21 cellular contexts compared by ENCODE assay signal in the genomic region with DNA sequence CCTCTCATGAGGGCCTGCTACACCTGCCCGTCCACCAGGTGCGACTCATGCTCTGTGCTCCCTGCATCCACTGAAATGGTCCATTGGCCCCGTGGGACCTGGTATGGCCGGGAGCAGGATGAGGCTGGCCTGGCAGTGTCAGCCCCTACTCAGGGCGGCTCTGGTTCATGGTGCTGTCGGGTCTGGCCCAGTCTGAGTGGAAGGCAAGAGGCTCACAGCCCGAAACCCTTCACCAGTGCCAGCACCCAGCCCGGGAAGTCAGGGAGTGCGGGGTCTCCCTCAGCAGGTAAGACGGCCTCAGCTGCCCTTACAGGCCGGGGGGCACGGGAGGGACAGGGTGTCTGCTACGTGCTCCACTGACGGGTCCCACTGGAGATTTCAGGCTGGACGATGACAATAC. TPM values are rescaled to one million over a fixed set of nuclear protein-coding genes. Genes with fewer than 3 reads are reported as not detected.
A peak's percentile ranks its signal among the peaks of the same experiment; 100 is the strongest.
DNase-seq lines count a peak whose midpoint lies in the region; ATAC-seq and TF ChIP-seq lines count a peak whose summit lies in the region.
"Had no signal": no experiment of that assay in that cellular context is flagged by ENCODE, and none has a peak within 500 bp of the region (broad histone marks: within the 10 kb centered on the region; RNA-seq: fewer than 3 reads in every experiment).

No MANE protein-coding gene starts in this region.

- CTCF ChIA-PET in activated CD4-positive, alpha-beta T cell treated with anti-CD3 and anti-CD28 coated beads, Interleukin-2, amount 10 ng/mL, durations not matched to agents 7 days and 5 days (lab: Charles Lee) = no interaction called here

- H3K4me3 Mint-ChIP-seq in activated CD4-positive, alpha-beta T cell treated with anti-CD3 and anti-CD28 coated beads, Interleukin-2, amount 10 ng/mL, durations not matched to agents 7 days and 5 days = no peak overlapping the region
- H3K4me3 Mint-ChIP-seq: activated CD8-positive, alpha-beta T cell treated with anti-CD3 and anti-CD28 coated beads for 36 hours; activated naive CD4-positive, alpha-beta T cell treated with anti-CD3 and anti-CD28 coated beads, Interleukin-2, amount 50 U/mL, for 24 hours; central memory CD8-positive, alpha-beta T cell; natural killer cell treated with Interleukin-12 subunit alpha and Interleukin-12 subunit beta and Interleukin-15 and Interleukin-18, amount 100 ng/mL, for 72 hours; T-cell had no signal

- H3K27me3 ChIP-seq in SJCRH30 = no peaks in the 10 kb centered on the region
- no peaks in the 10 kb centered on the region for H3K27me3 ChIP-seq in left ventricle myocardium inferior (ENCODE audit: low read depth)
- no peaks in the 10 kb centered on the region for H3K27me3 ChIP-seq in skeletal muscle tissue (ENCODE audit: control insufficient read depth in 3 of 3, insufficient read depth in 3 of 3, low read length in 3 of 3)
- H3K27me3 ChIP-seq: ascending aorta, dorsolateral prefrontal cortex, SJSA1 had no signal

- no peak overlapping the region for H3K4me3 ChIP-seq in SJCRH30
- no peak overlapping the region for H3K4me3 ChIP-seq in left ventricle myocardium inferior
- H3K4me3 ChIP-seq in skeletal muscle tissue (ENCODE audit: low read length in 3 of 3) = peak overlapping the region in 1 of 3 donors; percentile 29
- H3K4me3 ChIP-seq: ascending aorta, dorsolateral prefrontal cortex, SJSA1 had no signal

- ATAC-seq in HG03175 (IDR thresholded peaks at IDR 0.05; ENCODE audit: unreplicated experiment) = no peak
- ATAC-seq: activated CD8-positive, alpha-beta T cell treated with anti-CD3 and anti-CD28 coated beads for 36 hours; T-cell had no signal

- POLR2A ChIA-PET in activated CD4-positive, alpha-beta T cell treated with anti-CD3 and anti-CD28 coated beads, Interleukin-2, amount 10 ng/mL, durations not matched to agents 7 days and 5 days (lab: Charles Lee) = no interaction called here

- intact Hi-C loops in left ventricle myocardium inferior (cut with micrococcal nuclease) = no loop called here

- H3K4me1 ChIP-seq in SJCRH30 (peaks cover 52% of the 10 kb centered on the region), left ventricle myocardium inferior (peaks cover 60% of the 10 kb centered on the region), skeletal muscle tissue (ENCODE audit: control insufficient read depth in 3 of 3, insufficient read depth in 3 of 3, low read length in 3 of 3) (peaks cover 16 to 44% (median 36%) of the 10 kb centered on the region in 3 donors)
- H3K4me1 ChIP-seq: SJSA1 had no signal

- no peak for TF ChIP-seq CTCF in left ventricle myocardium inferior (IDR thresholded peaks at IDR 0.05; ENCODE audit: borderline replicate concordance)

- peak overlapping the region in 2 of 3 donors; percentile 12 to 64 for H3K9ac ChIP-seq in skeletal muscle tissue (ENCODE audit: low read depth in 1 of 3, low read length in 3 of 3)
- H3K9ac ChIP-seq: KMS-11 had no signal

- no peaks in the 10 kb centered on the region for H3K9me3 Mint-ChIP-seq in activated CD4-positive, alpha-beta T cell treated with anti-CD3 and anti-CD28 coated beads, Interleukin-2, amount 10 ng/mL, durations not matched to agents 7 days and 5 days
- H3K9me3 Mint-ChIP-seq: activated CD8-positive, alpha-beta T cell treated with anti-CD3 and anti-CD28 coated beads for 36 hours; activated naive CD4-positive, alpha-beta T cell treated with anti-CD3 and anti-CD28 coated beads, Interleukin-2, amount 50 U/mL, for 24 hours; activated T-helper 2 cell treated with anti-CD3 and anti-CD28 coated beads, Interferon-gamma antibody, Interleukin-2, Interleukin-4, amounts not matched to agents 10 μg/mL and 5 μg/mL and 100 μg/mL, durations not matched to agents 14 hours and 24 hours and 36 hours; central memory CD8-positive, alpha-beta T cell; natural killer cell treated with Interleukin-12 subunit alpha and Interleukin-12 subunit beta and Interleukin-15 and Interleukin-18, amount 100 ng/mL, for 72 hours; T-cell had no signal

- H3K9me3 ChIP-seq in SJCRH30 (replicated peaks) = 0 out of 2 replicates have a peak, but pooled peaks cover 5% of the 10 kb centered on the region
- peaks cover 7% of the 10 kb centered on the region for H3K9me3 ChIP-seq in left ventricle myocardium inferior (replicated peaks)
- peaks cover 0 to 2% (median 0%) of the 10 kb centered on the region in 3 donors for H3K9me3 ChIP-seq in skeletal muscle tissue (ENCODE audit: control insufficient read depth in 3 of 3, low read length in 3 of 3)
- H3K9me3 ChIP-seq: ascending aorta, SJSA1 had no signal

- H3K27ac ChIP-seq in SJCRH30 = peak overlapping the region; percentile 68
- H3K27ac ChIP-seq in left ventricle myocardium inferior (replicated peaks) = peak overlapping the region; percentile 90
- H3K27ac ChIP-seq in skeletal muscle tissue (ENCODE audit: low read depth, low read length) = no peak overlapping the region
- H3K27ac ChIP-seq: KMS-11, SJSA1 had no signal

- peak; percentile 41 for DNase-seq in COLO668 (lab: John Stamatoyannopoulos, UW; ENCODE audit: unreplicated experiment)
- no peak for DNase-seq in SJCRH30
- no peak for DNase-seq in left ventricle myocardium inferior
- DNase-seq in anterior cingulate cortex (lab: John Stamatoyannopoulos, UW) = no peak
- no peak for DNase-seq in activated CD4-positive, alpha-beta T cell treated with anti-CD3 and anti-CD28 coated beads, Interleukin-2, amount 10 ng/mL, durations not matched to agents 7 days and 5 days
- DNase-seq in NCI-H526 treated with DMSO at 0.1 percent for 48 hours (lab: John Stamatoyannopoulos, UW) = no peak
- DNase-seq: activated CD4-positive, CD25-positive, alpha-beta regulatory T cell treated with anti-CD3 and anti-CD28 coated beads, Interleukin-2, amount 50 U/mL, for 72 hours; activated CD8-positive, alpha-beta T cell treated with anti-CD3 and anti-CD28 coated beads for 36 hours; NCI-H1436; stimulated activated CD4-positive, alpha-beta T cell treated with anti-CD3 and anti-CD28 coated beads, Interleukin-2, amount 100 ng/mL, for 48 hours; T-cell had no signal

- H3K27ac Mint-ChIP-seq in activated CD4-positive, alpha-beta T cell treated with anti-CD3 and anti-CD28 coated beads, Interleukin-2, amount 10 ng/mL, durations not matched to agents 7 days and 5 days = no peak overlapping the region
- H3K27ac Mint-ChIP-seq: activated CD8-positive, alpha-beta T cell treated with anti-CD3 and anti-CD28 coated beads for 36 hours; activated naive CD4-positive, alpha-beta T cell treated with anti-CD3 and anti-CD28 coated beads, Interleukin-2, amount 50 U/mL, for 24 hours; activated T-helper 2 cell treated with anti-CD3 and anti-CD28 coated beads, Interferon-gamma antibody, Interleukin-2, Interleukin-4, amounts not matched to agents 10 μg/mL and 5 μg/mL and 100 μg/mL, durations not matched to agents 14 hours and 24 hours and 36 hours; natural killer cell treated with Interleukin-12 subunit alpha and Interleukin-12 subunit beta and Interleukin-15 and Interleukin-18, amount 100 ng/mL, for 72 hours; T-cell had no signal

- H3K36me3 Mint-ChIP-seq in activated CD4-positive, alpha-beta T cell treated with anti-CD3 and anti-CD28 coated beads, Interleukin-2, amount 10 ng/mL, durations not matched to agents 7 days and 5 days (ENCODE audit: low read depth) = no peaks in the 10 kb centered on the region
- H3K36me3 Mint-ChIP-seq: activated naive CD4-positive, alpha-beta T cell treated with anti-CD3 and anti-CD28 coated beads, Interleukin-2, amount 50 U/mL, for 24 hours; natural killer cell treated with Interleukin-12 subunit alpha and Interleukin-12 subunit beta and Interleukin-15 and Interleukin-18, amount 100 ng/mL, for 72 hours; T-cell had no signal

- H3K27me3 Mint-ChIP-seq in activated CD4-positive, alpha-beta T cell treated with anti-CD3 and anti-CD28 coated beads, Interleukin-2, amount 10 ng/mL, durations not matched to agents 7 days and 5 days = no peaks in the 10 kb centered on the region
- H3K27me3 Mint-ChIP-seq: activated CD8-positive, alpha-beta T cell treated with anti-CD3 and anti-CD28 coated beads for 36 hours; activated naive CD4-positive, alpha-beta T cell treated with anti-CD3 and anti-CD28 coated beads, Interleukin-2, amount 50 U/mL, for 24 hours; central memory CD8-positive, alpha-beta T cell; natural killer cell treated with Interleukin-12 subunit alpha and Interleukin-12 subunit beta and Interleukin-15 and Interleukin-18, amount 100 ng/mL, for 72 hours; T-cell had no signal

- H3K36me3 ChIP-seq in SJCRH30 (no peaks in the 10 kb centered on the region), left ventricle myocardium inferior (no peaks in the 10 kb centered on the region), skeletal muscle tissue (ENCODE audit: control insufficient read depth in 3 of 3, insufficient read depth in 3 of 3, low read length in 3 of 3) (no peaks in the 10 kb centered on the region)
- H3K36me3 ChIP-seq: ascending aorta, SJSA1 had no signal

- no peaks in the 10 kb centered on the region for H3K4me1 Mint-ChIP-seq in activated CD4-positive, alpha-beta T cell treated with anti-CD3 and anti-CD28 coated beads, Interleukin-2, amount 10 ng/mL, durations not matched to agents 7 days and 5 days
- H3K4me1 Mint-ChIP-seq: activated naive CD4-positive, alpha-beta T cell treated with anti-CD3 and anti-CD28 coated beads, Interleukin-2, amount 50 U/mL, for 24 hours; T-cell had no signal

RNA-seq across cellular contexts. Expression of gene RASD1, which starts 40.5 kb away (rescaled TPM):
- not detected in 2 replicates for total RNA-seq in SJCRH30 (2014; rRNA removed; shearing (Covaris generic))
- total RNA-seq in left ventricle myocardium inferior = 25.4 TPM
- 4.2 TPM for total RNA-seq in skeletal muscle tissue
- total RNA-seq in activated CD4-positive, alpha-beta T cell treated with anti-CD3 and anti-CD28 coated beads, Interleukin-2, amount 10 ng/mL, durations not matched to agents 7 days and 5 days = under 1 TPM; 0.29 to 0.42 TPM

RNA-seq across cellular contexts. Expression of gene PEMT, which starts 54.8 kb away (rescaled TPM):
- 62.5 and 65.2 TPM in 2 replicates for total RNA-seq in SJCRH30 (2014; rRNA removed; shearing (Covaris generic))
- total RNA-seq in left ventricle myocardium inferior (18.8 TPM), skeletal muscle tissue (32.4 TPM)
- total RNA-seq in activated CD4-positive, alpha-beta T cell treated with anti-CD3 and anti-CD28 coated beads, Interleukin-2, amount 10 ng/mL, durations not matched to agents 7 days and 5 days = 10 to 100 TPM; 10.8 to 17.3 TPM

RNA-seq across cellular contexts. Expression of gene MED9, which starts 59.9 kb away (rescaled TPM):
- total RNA-seq in SJCRH30 (2014; rRNA removed; shearing (Covaris generic)) = 84.4 and 88.9 TPM in 2 replicates
- total RNA-seq in left ventricle myocardium inferior (34.1 TPM), skeletal muscle tissue (12.5 TPM)
- 10 to 100 TPM; 14.3 to 14.6 TPM for total RNA-seq in activated CD4-positive, alpha-beta T cell treated with anti-CD3 and anti-CD28 coated beads, Interleukin-2, amount 10 ng/mL, durations not matched to agents 7 days and 5 days
